ENCODE assay signal across 1 cellular context in genomic region chr6:12039540-12040459, GRCh38.
TF ChIP-seq lines count a peak whose summit lies in the region.

No MANE protein-coding gene starts in this region.

TF ChIP-seq in K562, 482 proteins besides CTCF, POLR2A, EP300 and RAD21:
- TF ChIP-seq EGR1 (conservative IDR thresholded peaks at IDR 0.05): peak; percentile 44
- TF ChIP-seq MXD1 (CRISPR knock-in tag; IDR thresholded peaks at IDR 0.05; ENCODE audit: borderline replicate concordance, poor library complexity, severe bottlenecking): no peak
- no peak for TF ChIP-seq CCAR2 (IDR thresholded peaks at IDR 0.05; ENCODE audit: low read depth, low read length)
TF ChIP-seq in K562: peak in this region for 1.
